ENCODE assay signal across 20 cellular contexts in genomic region chr7:9507281-9507680, GRCh38.
DNase-seq lines count a peak whose midpoint lies in the region; ATAC-seq and TF ChIP-seq lines count a peak whose summit lies in the region.
"Had no signal": no experiment of that assay in that cellular context is flagged by ENCODE, and none has a peak within 500 bp of the region (broad histone marks: within the 10 kb centered on the region; RNA-seq: fewer than 3 reads in every experiment).

No MANE protein-coding gene starts in this region.

- H2BK12ac ChIP-seq in mesenchymal stem cell (ENCODE audit: low read length in 2 of 2), result no peak overlapping the region

- H3K9ac ChIP-seq in mesenchymal stem cell (ENCODE audit: low read length), result no peak overlapping the region
- H3K9ac ChIP-seq: BLaER1, parathyroid adenoma had no signal

- H2BK120ac ChIP-seq in mesenchymal stem cell (ENCODE audit: low read depth, low read length), result no peak overlapping the region

- WGBS in mesenchymal stem cell, result 0% methylated on average over 1 of the region's 3 CpGs

- H2AK5ac ChIP-seq in mesenchymal stem cell (ENCODE audit: low read length, severe bottlenecking), result no peak overlapping the region

- no peak overlapping the region for H2BK15ac ChIP-seq in mesenchymal stem cell (ENCODE audit: low read depth, poor library complexity, severe bottlenecking)

- H3K4ac ChIP-seq in mesenchymal stem cell (ENCODE audit: low read depth in 1 of 2, low read length in 2 of 2), result no peak overlapping the region

- no peak overlapping the region for H4K91ac ChIP-seq in mesenchymal stem cell (ENCODE audit: low read length)

- no peak overlapping the region for H2AFZ ChIP-seq in mesenchymal stem cell (ENCODE audit: low read depth, low read length)
- H2AFZ ChIP-seq: parathyroid adenoma had no signal

- H3K79me1 ChIP-seq in mesenchymal stem cell (replicated peaks; ENCODE audit: low read length, poor library complexity, severe bottlenecking), result no peaks in the 10 kb centered on the region

- in situ Hi-C loops in astrocyte of the spinal cord (cut with HindIII; ENCODE audit: low sequenced_read_pairs), result no loop called here
- in situ Hi-C loops in brain microvascular endothelial cell (cut with HindIII; ENCODE audit: low pct_ligation_motif_present, low sequenced_read_pairs), result no loop called here

- no peak overlapping the region for H4K8ac ChIP-seq in mesenchymal stem cell (ENCODE audit: low read length)

- H3K9me3 ChIP-seq in cardiac muscle cell (ENCODE audit: low read depth), result no peaks in the 10 kb centered on the region
- H3K9me3 ChIP-seq in mesenchymal stem cell (ENCODE audit: control insufficient read depth, low read length), result no peaks in the 10 kb centered on the region
- H3K9me3 ChIP-seq: A549, BLaER1, esophagus squamous epithelium, lower lobe of right lung had no signal

- no peaks in the 10 kb centered on the region for H3K36me3 ChIP-seq in cardiac muscle cell
- H3K36me3 ChIP-seq in mesenchymal stem cell (ENCODE audit: control insufficient read depth in 1 of 2, insufficient read depth in 2 of 2, low read depth in 1 of 2, low read length in 2 of 2), result no peaks in the 10 kb centered on the region
- no peaks in the 10 kb centered on the region for H3K36me3 ChIP-seq in brain microvascular endothelial cell (replicated peaks)
- H3K36me3 ChIP-seq: BLaER1, esophagus squamous epithelium, lower lobe of right lung had no signal

- H3K4me2 ChIP-seq in mesenchymal stem cell (ENCODE audit: low read length, poor library complexity, severe bottlenecking), result no peak overlapping the region
- H3K4me2 ChIP-seq: A549, BLaER1 had no signal

- no peak for TF ChIP-seq CTCF in cardiac muscle cell (IDR thresholded peaks at IDR 0.05; ENCODE audit: low read depth, low read length)
- TF ChIP-seq CTCF in astrocyte of the spinal cord (IDR thresholded peaks at IDR 0.05; ENCODE audit: low read depth, low read length), result no peak
- no peak for TF ChIP-seq CTCF in brain microvascular endothelial cell (IDR thresholded peaks at IDR 0.05; ENCODE audit: low read depth, low read length, missing control alignments)

- no peak overlapping the region for H2BK5ac ChIP-seq in mesenchymal stem cell (ENCODE audit: low read depth, low read length, poor library complexity, severe bottlenecking)

- H3K23ac ChIP-seq in mesenchymal stem cell (ENCODE audit: low read length in 2 of 2), result no peak overlapping the region

- H3K27ac ChIP-seq in cardiac muscle cell (no peak overlapping the region), mesenchymal stem cell (ENCODE audit: low read length, poor library complexity, severe bottlenecking) (no peak overlapping the region), brain microvascular endothelial cell (no peak overlapping the region)
- H3K27ac ChIP-seq: A549, BLaER1, esophagus squamous epithelium, lower lobe of right lung, parathyroid adenoma had no signal

- H3K27me3 ChIP-seq in cardiac muscle cell (no peaks in the 10 kb centered on the region), mesenchymal stem cell (ENCODE audit: control insufficient read depth in 1 of 2, insufficient read depth in 1 of 2, low read length in 2 of 2) (no peaks in the 10 kb centered on the region), brain microvascular endothelial cell (replicated peaks) (no peaks in the 10 kb centered on the region)
- H3K27me3 ChIP-seq: BLaER1, esophagus squamous epithelium had no signal

- intact Hi-C loops in Right ventricle myocardium inferior (cut with DNase I), result no loop called here

- DNase-seq in cardiac muscle cell (ENCODE audit: low read depth in 1 of 2, low spot score in 1 of 2), result peak; percentile 8 to 19
- DNase-seq in Right ventricle myocardium inferior (ENCODE audit: missing footprints), result no peak
- peak; percentile 64 for DNase-seq in astrocyte of the spinal cord (ENCODE audit: low read depth, low spot score)
- DNase-seq in mesenchymal stem cell, result peak; percentile 64
- no peak for DNase-seq in globus pallidus (ENCODE audit: low spot score)
- DNase-seq in brain microvascular endothelial cell, result no peak
- DNase-seq in NCI-H1048 (lab: John Stamatoyannopoulos, UW), result no peak
- no peak for DNase-seq in SHP77 treated with DMSO at 0.1 percent for 48 hours (lab: John Stamatoyannopoulos, UW)
- DNase-seq: activated CD4-positive, alpha-beta T cell treated with anti-CD3 and anti-CD28 coated beads, Interleukin-2, amount 50 U/mL, for 1 hour; activated CD8-positive, alpha-beta memory T cell treated with anti-CD3 and anti-CD28 coated beads, Interleukin-2, amount 50 U/mL, for 48 hours; activated gamma-delta T cell; esophagus squamous epithelium; lower lobe of right lung; NCI-H1417; NCI-H2171 treated with DMSO at 0.1 percent for 48 hours; small intestine; stimulated activated CD4-positive, alpha-beta T cell treated with anti-CD3 and anti-CD28 coated beads, Interleukin-4, amount 100 ng/mL, for 4 hours had no signal

- no peak overlapping the region for H3K14ac ChIP-seq in mesenchymal stem cell (ENCODE audit: low read length in 2 of 2)

- H3K4me1 ChIP-seq in cardiac muscle cell (ENCODE audit: low read depth), result no peaks in the 10 kb centered on the region
- no peaks in the 10 kb centered on the region for H3K4me1 ChIP-seq in mesenchymal stem cell (ENCODE audit: control insufficient read depth, insufficient read depth, low read depth, low read length)
- H3K4me1 ChIP-seq: A549, BLaER1, esophagus squamous epithelium, lower lobe of right lung, parathyroid adenoma had no signal

- no peak overlapping the region for H3K18ac ChIP-seq in mesenchymal stem cell (ENCODE audit: low read depth in 1 of 2, low read length in 2 of 2)

- H3K4me3 ChIP-seq in cardiac muscle cell, result no peak overlapping the region
- H3K4me3 ChIP-seq in astrocyte of the spinal cord (ENCODE audit: low read depth, low read length), result no peak overlapping the region
- H3K4me3 ChIP-seq in mesenchymal stem cell (ENCODE audit: insufficient read depth in 1 of 2, low read depth in 1 of 2, low read length in 2 of 2), result no peak overlapping the region
- H3K4me3 ChIP-seq in brain microvascular endothelial cell (ENCODE audit: low read depth, low read length), result no peak overlapping the region
- H3K4me3 ChIP-seq: A549, BLaER1, esophagus squamous epithelium, lower lobe of right lung had no signal

- no peak for ATAC-seq in Right ventricle myocardium inferior
- ATAC-seq: A549, lower lobe of right lung had no signal

Comparison
In these comparisons a context has a peak if more than half of its experiments do, and no peak if none do; other contexts are left out.
1. DNase-seq: peak in cardiac muscle cell (2 of 2), astrocyte of the spinal cord (single experiment) and mesenchymal stem cell (single experiment); none in Right ventricle myocardium inferior (single experiment), globus pallidus (single experiment), brain microvascular endothelial cell (single experiment), NCI-H1048 (single experiment) and SHP77 treated with DMSO at 0.1 percent for 48 hours (single experiment).